In genomic region chr1:212077028-212077427, GRCh38 we compare ENCODE assay signal across 31 cellular contexts. TPM values are rescaled to one million over a fixed set of nuclear protein-coding genes. Genes with fewer than 3 reads are reported as not detected.
DNase-seq lines count a peak whose midpoint lies in the region; ATAC-seq and TF ChIP-seq lines count a peak whose summit lies in the region.
"Had no signal": no experiment of that assay in that cellular context is flagged by ENCODE, and none has a peak within 500 bp of the region (broad histone marks: within the 10 kb centered on the region; RNA-seq: fewer than 3 reads in every experiment).

No MANE protein-coding gene starts in this region.

- TF ChIP-seq POLR2A in heart left ventricle (IDR thresholded peaks at IDR 0.05), result no peak

- H3K4me1 Mint-ChIP-seq in activated CD4-positive, alpha-beta T cell treated with anti-CD3 and anti-CD28 coated beads, Interleukin-2, amount 10 ng/mL, durations not matched to agents 24 days and 14 days, result peaks cover 9% of the 10 kb centered on the region
- H3K4me1 Mint-ChIP-seq: CD8-positive, alpha-beta memory T cell; IgD-negative memory B cell; mesothelial cell of epicardium; naive B cell had no signal

- intact Hi-C loops in left ventricle myocardium inferior (cut with micrococcal nuclease), result no loop called here
- intact Hi-C loops in heart left ventricle (cut with DNase I), result loop anchor here in 2 of 10 donors (2.0 to 10.0 kb wide), 3 partner anchors 35 to 212 kb away; no protein-coding TSS in a partner anchor
- intact Hi-C loops in activated CD4-positive, alpha-beta T cell treated with anti-CD3 and anti-CD28 coated beads, Interleukin-2, amount 10 ng/mL, durations not matched to agents 24 days and 14 days (cut with micrococcal nuclease), result no loop called here

- no peaks in the 10 kb centered on the region for H3K9me3 Mint-ChIP-seq in activated CD4-positive, alpha-beta T cell treated with anti-CD3 and anti-CD28 coated beads, Interleukin-2, amount 10 ng/mL, durations not matched to agents 24 days and 14 days
- H3K9me3 Mint-ChIP-seq: activated CD8-positive, alpha-beta T cell treated with anti-CD3 and anti-CD28 coated beads for 36 hours; CD8-positive, alpha-beta memory T cell; IgD-negative memory B cell; mesothelial cell of epicardium; naive B cell had no signal

- no peak overlapping the region for H3K27ac Mint-ChIP-seq in activated CD4-positive, alpha-beta T cell treated with anti-CD3 and anti-CD28 coated beads, Interleukin-2, amount 10 ng/mL, durations not matched to agents 24 days and 14 days
- H3K27ac Mint-ChIP-seq: activated CD8-positive, alpha-beta T cell treated with anti-CD3 and anti-CD28 coated beads for 36 hours; CD8-positive, alpha-beta memory T cell; IgD-negative memory B cell; mesothelial cell of epicardium; naive B cell had no signal

- H3K27me3 ChIP-seq in left ventricle myocardium inferior (ENCODE audit: low read depth) (no peaks in the 10 kb centered on the region), heart left ventricle (no peaks in the 10 kb centered on the region)
- H3K27me3 ChIP-seq: colonic mucosa, esophagus squamous epithelium, gastroesophageal sphincter, tibial nerve had no signal

- DNase-seq in left ventricle myocardium inferior, result no peak
- DNase-seq in heart left ventricle, result no peak
- peak; percentile 3 for DNase-seq in astrocyte of the hippocampus (ENCODE audit: low read depth, low spot score)
- peak; percentile 81 for DNase-seq in foreskin melanocyte
- no peak for DNase-seq in activated CD4-positive, alpha-beta T cell treated with anti-CD3 and anti-CD28 coated beads, Interleukin-2, amount 10 ng/mL, durations not matched to agents 24 days and 14 days
- DNase-seq in stimulated activated naive CD4-positive, alpha-beta T cell treated with Interleukin-2 at 50 U/mL for 16 hours (lab: John Stamatoyannopoulos, UW), result no peak
- no peak for DNase-seq in NCI-H748 treated with DMSO at 0.1 percent for 48 hours (lab: John Stamatoyannopoulos, UW)
- DNase-seq: activated CD8-positive, alpha-beta T cell treated with anti-CD3 and anti-CD28 coated beads for 36 hours; activated gamma-delta T cell; activated T-cell treated with anti-CD3 and anti-CD28 coated beads for 4 hours; AML-193; CD8-positive, alpha-beta memory T cell; colonic mucosa; effector memory CD4-positive, alpha-beta T cell; esophagus squamous epithelium; left ventricle myocardium superior; naive B cell; NCI-H1092 treated with DMSO at 0.1 percent for 48 hours; NCI-H187 treated with DMSO at 0.1 percent for 48 hours; NCI-H2171 treated with DMSO at 0.1 percent for 48 hours; NCI-H524; SHP77; small intestine; SW 1271; T1000 had no signal

- no peaks in the 10 kb centered on the region for H3K27me3 Mint-ChIP-seq in activated CD4-positive, alpha-beta T cell treated with anti-CD3 and anti-CD28 coated beads, Interleukin-2, amount 10 ng/mL, durations not matched to agents 24 days and 14 days
- H3K27me3 Mint-ChIP-seq: activated CD8-positive, alpha-beta T cell treated with anti-CD3 and anti-CD28 coated beads for 36 hours; CD8-positive, alpha-beta memory T cell; IgD-negative memory B cell; naive B cell had no signal

- peaks cover 43% of the 10 kb centered on the region for H3K36me3 Mint-ChIP-seq in activated CD4-positive, alpha-beta T cell treated with anti-CD3 and anti-CD28 coated beads, Interleukin-2, amount 10 ng/mL, durations not matched to agents 24 days and 14 days (ENCODE audit: low read depth)
- H3K36me3 Mint-ChIP-seq: CD8-positive, alpha-beta memory T cell; naive B cell had no signal

- H3K36me3 ChIP-seq in left ventricle myocardium inferior (no peaks in the 10 kb centered on the region), heart left ventricle (no peaks in the 10 kb centered on the region)
- H3K36me3 ChIP-seq: colonic mucosa, esophagus squamous epithelium, gastroesophageal sphincter, tibial nerve had no signal

- no peak for TF ChIP-seq CTCF in left ventricle myocardium inferior (IDR thresholded peaks at IDR 0.05; ENCODE audit: borderline replicate concordance)
- no peak for TF ChIP-seq CTCF in heart left ventricle (IDR thresholded peaks at IDR 0.05)

- H3K4me1 ChIP-seq in left ventricle myocardium inferior (peaks cover 13% of the 10 kb centered on the region), heart left ventricle (peaks cover 0 to 10% (median 0%) of the 10 kb centered on the region in 12 donors)
- H3K4me1 ChIP-seq: A549, colonic mucosa, esophagus squamous epithelium, tibial nerve had no signal

- 57 to 63% (median 62%) methylated on average over 2 of the region's 2 CpGs for WGBS in heart left ventricle, 4 donors

- ATAC-seq in heart left ventricle, result no peak
- ATAC-seq in HG03432 (IDR thresholded peaks at IDR 0.05; ENCODE audit: unreplicated experiment), result no peak
- ATAC-seq: A549; activated CD8-positive, alpha-beta T cell treated with anti-CD3 and anti-CD28 coated beads for 36 hours; gastroesophageal sphincter; left ventricle myocardium superior had no signal

- no peaks in the 10 kb centered on the region for H3K9me3 ChIP-seq in left ventricle myocardium inferior (replicated peaks)
- no peaks in the 10 kb centered on the region for H3K9me3 ChIP-seq in heart left ventricle
- H3K9me3 ChIP-seq: A549, colonic mucosa, esophagus squamous epithelium, gastroesophageal sphincter, tibial nerve had no signal

- H3K27ac ChIP-seq in left ventricle myocardium inferior (replicated peaks) (peak overlapping the region; percentile 12), heart left ventricle (peak overlapping the region in 1 of 12 donors; percentile 52)
- H3K27ac ChIP-seq: A549, colonic mucosa, esophagus squamous epithelium, gastroesophageal sphincter, tibial nerve had no signal

- H3K4me3 ChIP-seq in left ventricle myocardium inferior (no peak overlapping the region), heart left ventricle (no peak overlapping the region)
- H3K4me3 ChIP-seq: A549, colonic mucosa, esophagus squamous epithelium, gastroesophageal sphincter, tibial nerve had no signal

- no peak overlapping the region for H3K4me3 Mint-ChIP-seq in activated CD4-positive, alpha-beta T cell treated with anti-CD3 and anti-CD28 coated beads, Interleukin-2, amount 10 ng/mL, durations not matched to agents 24 days and 14 days
- H3K4me3 Mint-ChIP-seq: activated CD8-positive, alpha-beta T cell treated with anti-CD3 and anti-CD28 coated beads for 36 hours; CD8-positive, alpha-beta memory T cell; IgD-negative memory B cell; mesothelial cell of epicardium; naive B cell had no signal

RNA-seq across cellular contexts. Expression of gene DTL, which starts 41.5 kb away (rescaled TPM):
- total RNA-seq in left ventricle myocardium inferior, result 0.30 TPM
- total RNA-seq in heart left ventricle, result 1 to 10 TPM in 1 of 9 donors, under 1 TPM in 7, not detected in 1; 0.20 to 6.2 (median 0.47) TPM
- polyA plus RNA-seq in heart left ventricle, result under 1 TPM; 0.08 to 0.43 TPM
- 90.4 and 99.5 TPM in 2 replicates for total RNA-seq in activated CD4-positive, alpha-beta T cell treated with anti-CD3 and anti-CD28 coated beads, Interleukin-2, amount 10 ng/mL, durations not matched to agents 24 days and 14 days

RNA-seq across cellular contexts. Expression of gene INTS7, which starts 41.7 kb away (rescaled TPM):
- total RNA-seq in left ventricle myocardium inferior (9.5 TPM), heart left ventricle (10 to 100 TPM in 4 of 9 donors, 1 to 10 TPM in 5; 5.8 to 12.9 (median 9.5) TPM)
- 1 to 10 TPM; 3.6 to 9.1 TPM for polyA plus RNA-seq in heart left ventricle
- 34.4 and 36.8 TPM in 2 replicates for total RNA-seq in activated CD4-positive, alpha-beta T cell treated with anti-CD3 and anti-CD28 coated beads, Interleukin-2, amount 10 ng/mL, durations not matched to agents 24 days and 14 days

Comparison
In these comparisons a context has a peak if more than half of its experiments do, and no peak if none do; other contexts are left out.
1. DNase-seq: peak in astrocyte of the hippocampus (single experiment) and foreskin melanocyte (single experiment); none in left ventricle myocardium inferior (single experiment), heart left ventricle (0 of 5), activated CD4-positive, alpha-beta T cell treated with anti-CD3 and anti-CD28 coated beads, Interleukin-2, amount 10 ng/mL, durations not matched to agents 24 days and 14 days (single experiment), stimulated activated naive CD4-positive, alpha-beta T cell treated with Interleukin-2 at 50 U/mL for 16 hours (single experiment) and NCI-H748 treated with DMSO at 0.1 percent for 48 hours (single experiment).
2. RNA of gene DTL, which starts 41.5 kb away (total RNA-seq): 90.4 to 99.5 TPM in activated CD4-positive, alpha-beta T cell treated with anti-CD3 and anti-CD28 coated beads, Interleukin-2, amount 10 ng/mL, durations not matched to agents 24 days and 14 days; 0.20 to 6.2 TPM in heart left ventricle and 0.30 TPM in left ventricle myocardium inferior (single experiment); every median in the first group is over 10 times any median in the second.